ENCODE assay signal across 22 cellular contexts in the genomic region with DNA sequence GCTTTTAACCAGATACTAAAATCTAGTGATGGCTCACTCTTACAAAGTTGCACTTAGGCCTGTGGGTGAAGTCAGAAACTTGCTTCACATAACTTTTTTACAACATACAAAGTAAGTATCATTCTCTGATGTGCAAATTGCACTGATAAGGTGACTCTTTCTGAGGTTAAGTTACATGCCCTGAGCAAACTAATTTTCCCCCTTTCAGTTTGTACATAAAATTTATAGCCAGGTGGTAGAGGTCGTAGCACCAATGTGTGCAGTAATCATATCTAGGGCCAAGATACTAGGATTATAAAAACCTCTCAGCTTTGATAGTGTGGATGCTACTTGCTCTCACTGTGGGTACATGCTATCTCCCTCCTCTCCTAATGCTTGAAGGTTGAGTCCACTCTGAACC.
A peak's percentile ranks its signal among the peaks of the same experiment; 100 is the strongest.
DNase-seq lines count a peak whose midpoint lies in the region; ATAC-seq and TF ChIP-seq lines count a peak whose summit lies in the region.
"Had no signal": no experiment of that assay in that cellular context is flagged by ENCODE, and none has a peak within 500 bp of the region (broad histone marks: within the 10 kb centered on the region; RNA-seq: fewer than 3 reads in every experiment).

No MANE protein-coding gene starts in this region.

- peak overlapping the region; percentile 4 for H3K27ac ChIP-seq in hepatocyte
- H3K27ac ChIP-seq: BLaER1 had no signal

- ATAC-seq in mucosa of descending colon (peak; percentile 38), HG03196 (IDR thresholded peaks at IDR 0.05; ENCODE audit: unreplicated experiment) (no peak)
- ATAC-seq: GM12878 had no signal

- intact Hi-C loops in mucosa of descending colon (cut with DNase I, micrococcal nuclease), result no loop called here

- no peak for TF ChIP-seq CTCF in hepatocyte (IDR thresholded peaks at IDR 0.05; ENCODE audit: poor library complexity)
- TF ChIP-seq CTCF in mucosa of descending colon (IDR thresholded peaks at IDR 0.05), result no peak

- H3K27me3 ChIP-seq in hepatocyte, result no peaks in the 10 kb centered on the region
- H3K27me3 ChIP-seq: BE2C, BLaER1 had no signal

- DNase-seq in hepatocyte (ENCODE audit: low spot score) (peak; percentile 10), mucosa of descending colon (no peak), NCI-H1048 (lab: John Stamatoyannopoulos, UW) (no peak)
- DNase-seq in stimulated activated CD4-positive, alpha-beta T cell treated with anti-CD3 and anti-CD28 coated beads, Interleukin-12 subunit alpha, Interleukin-12 subunit beta, amount 100 ng/mL, for 4 hours, result no peak
- DNase-seq: 8988T; ACHN; BE2C; C1 segment of cervical spinal cord; CD4-positive, alpha-beta memory T cell; CD4-positive, CD25-positive, alpha-beta regulatory T cell; CD8-positive, alpha-beta memory T cell; COR-L47; DMS 273 treated with DMSO at 0.1 percent for 48 hours; DMS153; DMS53; DMS79; DND-41; EL; GDM1 had no signal

- H2AFZ ChIP-seq in hepatocyte, result no peak overlapping the region

- no peaks in the 10 kb centered on the region for H4K20me1 ChIP-seq in hepatocyte (ENCODE audit: insufficient read depth, poor library complexity, severe bottlenecking)
- H4K20me1 ChIP-seq: BLaER1 had no signal

- H3K9me3 ChIP-seq in hepatocyte (ENCODE audit: low read depth) (no peaks in the 10 kb centered on the region), mucosa of descending colon (no peaks in the 10 kb centered on the region)
- H3K9me3 ChIP-seq: BE2C, BLaER1 had no signal

- H3K36me3 ChIP-seq in hepatocyte (replicated peaks; ENCODE audit: insufficient read depth, low read depth) (no peaks in the 10 kb centered on the region), mucosa of descending colon (ENCODE audit: low read depth) (no peaks in the 10 kb centered on the region)
- H3K36me3 ChIP-seq: BE2C, BLaER1 had no signal

- H3K4me3 ChIP-seq in hepatocyte, result no peak overlapping the region
- H3K4me3 ChIP-seq in mucosa of descending colon, result no peak overlapping the region
- H3K4me3 ChIP-seq: BLaER1, GM12878 had no signal

- no peak overlapping the region for H3K4me2 ChIP-seq in hepatocyte
- H3K4me2 ChIP-seq: BLaER1 had no signal

- H3K4me1 ChIP-seq in hepatocyte (ENCODE audit: insufficient read depth) (no peaks in the 10 kb centered on the region), mucosa of descending colon (ENCODE audit: low read depth) (peaks cover 3% of the 10 kb centered on the region)
- H3K4me1 ChIP-seq: BLaER1 had no signal

- H3K79me2 ChIP-seq in hepatocyte, result no peaks in the 10 kb centered on the region

- WGBS in hepatocyte (ENCODE audit: low lambda C conversion rate, missing lambda C conversion rate), result 54% methylated on average over 1 of the region's 1 CpG

- no peaks in the 10 kb centered on the region for H3K9me2 ChIP-seq in hepatocyte (replicated peaks; ENCODE audit: insufficient read depth)
